In the genomic region with DNA sequence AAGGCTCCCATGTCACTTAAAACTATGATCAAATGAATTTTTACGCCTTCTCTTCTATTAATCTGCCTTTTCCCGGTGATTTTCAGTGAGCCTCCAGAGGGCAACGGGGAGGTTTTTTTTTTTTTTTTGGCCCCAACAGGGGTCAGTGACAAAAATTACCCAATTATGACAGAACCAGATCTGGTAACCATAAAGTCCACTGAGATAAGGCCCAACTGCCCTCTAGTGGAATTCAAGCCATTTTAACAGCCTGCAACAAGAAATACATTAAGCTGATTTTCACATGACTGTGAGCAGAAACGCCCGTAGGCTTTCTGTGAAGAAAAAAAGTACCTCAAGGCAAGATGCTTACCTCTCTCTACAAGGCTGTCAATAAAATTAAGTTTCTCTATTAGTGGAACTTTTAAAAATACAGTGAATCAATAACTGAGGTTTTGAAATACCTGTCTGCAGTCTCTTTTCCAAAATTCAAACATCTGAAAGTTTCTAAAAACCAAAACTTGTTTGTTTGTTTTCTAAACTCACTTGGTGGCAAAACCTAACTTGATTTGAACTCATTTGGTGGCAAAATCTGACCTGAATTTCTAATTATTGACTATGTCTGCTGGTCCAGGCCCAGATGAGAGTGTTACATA, we compare ENCODE assay signal across 9 cellular contexts. TPM values are rescaled to one million over a fixed set of nuclear protein-coding genes. Genes with fewer than 3 reads are reported as not detected.
DNase-seq lines count a peak whose midpoint lies in the region; ATAC-seq and TF ChIP-seq lines count a peak whose summit lies in the region.
"Had no signal": no experiment of that assay in that cellular context is flagged by ENCODE, and none has a peak within 500 bp of the region (broad histone marks: within the 10 kb centered on the region; RNA-seq: fewer than 3 reads in every experiment).

No MANE protein-coding gene starts in this region.

- no peak overlapping the region for H3K4me3 Mint-ChIP-seq in Calu3 (ENCODE audit: low read depth, unreplicated experiment)

- no peak overlapping the region for H3K23ac ChIP-seq in mesendoderm (ENCODE audit: low read length)

- WGBS in mesendoderm (ENCODE audit: extremely low coverage, insufficient coverage, low lambda C conversion rate) = no CpG with 5 or more reads among the region's 5 CpGs

- H3K9ac ChIP-seq in mesendoderm (ENCODE audit: low read length) = no peak overlapping the region

- peaks cover 5% of the 10 kb centered on the region for H3K36me3 Mint-ChIP-seq in Calu3 (ENCODE audit: insufficient read depth, unreplicated experiment)

- H3K4me1 Mint-ChIP-seq in Calu3 (ENCODE audit: low read depth, unreplicated experiment) = peaks cover 51% of the 10 kb centered on the region

- no peak overlapping the region for H2BK5ac ChIP-seq in mesendoderm (ENCODE audit: low read length)

- H3K4me1 ChIP-seq in mesendoderm (ENCODE audit: control insufficient read depth, low read depth, low read length) = peaks cover 5% of the 10 kb centered on the region
- no peaks in the 10 kb centered on the region for H3K4me1 ChIP-seq in effector memory CD4-positive, alpha-beta T cell (ENCODE audit: control insufficient read depth, insufficient read depth, low read length, poor library complexity, severe bottlenecking)

- CTCF ChIA-PET in Calu3 (lab: Charles Lee) = interaction anchor here (0.6 to 1.6 kb wide), 15 partner anchors 25 to 1678 kb away, joined by 3 to 19 read pairs (median 4); no protein-coding TSS in a partner anchor

- H3K4me3 ChIP-seq in choroid plexus epithelial cell (ENCODE audit: low read depth, low read length) (no peak overlapping the region), mesendoderm (ENCODE audit: low read length) (no peak overlapping the region)
- H3K4me3 ChIP-seq in effector memory CD4-positive, alpha-beta T cell (ENCODE audit: insufficient read depth, low read depth, low read length, poor library complexity, severe bottlenecking) = no peak overlapping the region

- peak overlapping the region; percentile 85 for H2BK15ac ChIP-seq in mesendoderm (replicated peaks; ENCODE audit: low read depth)

- no peak overlapping the region for H2AK5ac ChIP-seq in mesendoderm (ENCODE audit: low read length)

- H4K5ac ChIP-seq in mesendoderm (ENCODE audit: low read length) = no peak overlapping the region

- H3K9me3 ChIP-seq in effector memory CD4-positive, alpha-beta T cell (ENCODE audit: control insufficient read depth, low read length) = no peaks in the 10 kb centered on the region
- H3K9me3 ChIP-seq: neutrophil had no signal

- H3K27ac Mint-ChIP-seq in Calu3 (ENCODE audit: unreplicated experiment) = peak overlapping the region; percentile 27

- no peak overlapping the region for H3K4ac ChIP-seq in mesendoderm (ENCODE audit: low read depth, low read length)

- H2BK120ac ChIP-seq in mesendoderm (ENCODE audit: low read depth, low read length) = no peak overlapping the region

- H3K79me2 ChIP-seq in mesendoderm (ENCODE audit: control insufficient read depth, insufficient read depth, low read length) = no peaks in the 10 kb centered on the region

- intact Hi-C loops in Calu3 (cut with micrococcal nuclease; ENCODE audit: unreplicated experiment) = loop anchor here (1.0 to 5.0 kb wide), 6 partner anchors 47 to 786 kb away; no protein-coding TSS in a partner anchor

- no peak overlapping the region for H3K4me2 ChIP-seq in mesendoderm (ENCODE audit: low read length)

- H3K27ac ChIP-seq in mesendoderm (ENCODE audit: low read depth, low read length) = no peak overlapping the region
- no peak overlapping the region for H3K27ac ChIP-seq in effector memory CD4-positive, alpha-beta T cell (ENCODE audit: insufficient read depth, low read length, poor library complexity, severe bottlenecking)
- H3K27ac ChIP-seq: neutrophil had no signal

- no TSS peak for BruUV-seq in Calu3 (replicated peaks; lab: Mats Ljungman, UMichigan)

- no peak for ATAC-seq in HG03354 (IDR thresholded peaks at IDR 0.05; ENCODE audit: poor library complexity, severe bottlenecking, unreplicated experiment)
- no peak for ATAC-seq in GM19455 (IDR thresholded peaks at IDR 0.05; ENCODE audit: unreplicated experiment)

- no peak overlapping the region for H3K18ac ChIP-seq in mesendoderm (ENCODE audit: low read length)

- DNase-seq in Calu3 = peak; percentile 34
- peak; percentile 64 for DNase-seq in M059J (ENCODE audit: low read depth)
- DNase-seq in choroid plexus epithelial cell (ENCODE audit: low read depth) = peak; percentile 86
- DNase-seq in mesendoderm = peak; percentile 52
- DNase-seq in mucosa of gallbladder (ENCODE audit: low spot score) = no peak
- DNase-seq in effector memory CD4-positive, alpha-beta T cell = no peak

- peaks cover 3% of the 10 kb centered on the region for H3K9me3 Mint-ChIP-seq in Calu3 (ENCODE audit: low read depth, unreplicated experiment)

- TF ChIP-seq CTCF in Calu3 (IDR thresholded peaks at IDR 0.05; ENCODE audit: unreplicated experiment) = peak; percentile 66
- peak; percentile 76 for TF ChIP-seq CTCF in choroid plexus epithelial cell (conservative IDR thresholded peaks at IDR 0.05; ENCODE audit: low read depth, low read length)

- H3K56ac ChIP-seq in mesendoderm (ENCODE audit: low read length) = no peak overlapping the region

- H4K8ac ChIP-seq in mesendoderm (ENCODE audit: low read depth, low read length) = no peak overlapping the region

- H3K27me3 ChIP-seq in mesendoderm (ENCODE audit: insufficient read depth, low read length, poor library complexity) = no peaks in the 10 kb centered on the region
- no peaks in the 10 kb centered on the region for H3K27me3 ChIP-seq in effector memory CD4-positive, alpha-beta T cell (replicated peaks; ENCODE audit: control insufficient read depth, insufficient read depth, low read length, poor library complexity, severe bottlenecking)
- H3K27me3 ChIP-seq: neutrophil had no signal

- H3K27me3 Mint-ChIP-seq in Calu3 (ENCODE audit: unreplicated experiment) = no peaks in the 10 kb centered on the region

- no peaks in the 10 kb centered on the region for H3K36me3 ChIP-seq in mesendoderm (ENCODE audit: control insufficient read depth, insufficient read depth, low read length)
- H3K36me3 ChIP-seq in effector memory CD4-positive, alpha-beta T cell (ENCODE audit: control insufficient read depth, insufficient read depth, low read length) = no peaks in the 10 kb centered on the region
- H3K36me3 ChIP-seq: neutrophil had no signal

- no peaks in the 10 kb centered on the region for H3K79me1 ChIP-seq in mesendoderm (ENCODE audit: low read length)

RNA-seq across cellular contexts. Expression of a gene that starts 49.7 kb away (rescaled TPM):
- total RNA-seq in Calu3 (2022) (19.4 and 19.6 TPM in 2 replicates), mucosa of gallbladder (3.8 TPM)
- total RNA-seq in M059J (2014; rRNA removed; shearing (Covaris generic)) = 0.99 and 6.8 TPM in 2 replicates
- polyA plus RNA-seq in mesendoderm (2013, experiment 1 of 2) = 89.5 TPM
- 99.0 TPM for polyA plus RNA-seq in mesendoderm (2013, experiment 2 of 2)

Comparison
In these comparisons a context has a peak if more than half of its experiments do, and no peak if none do; other contexts are left out.
1. DNase-seq: peak in Calu3 (single experiment), M059J (single experiment), choroid plexus epithelial cell (single experiment) and mesendoderm (single experiment); none in mucosa of gallbladder (single experiment) and effector memory CD4-positive, alpha-beta T cell (0 of 3).